In the genomic region with DNA sequence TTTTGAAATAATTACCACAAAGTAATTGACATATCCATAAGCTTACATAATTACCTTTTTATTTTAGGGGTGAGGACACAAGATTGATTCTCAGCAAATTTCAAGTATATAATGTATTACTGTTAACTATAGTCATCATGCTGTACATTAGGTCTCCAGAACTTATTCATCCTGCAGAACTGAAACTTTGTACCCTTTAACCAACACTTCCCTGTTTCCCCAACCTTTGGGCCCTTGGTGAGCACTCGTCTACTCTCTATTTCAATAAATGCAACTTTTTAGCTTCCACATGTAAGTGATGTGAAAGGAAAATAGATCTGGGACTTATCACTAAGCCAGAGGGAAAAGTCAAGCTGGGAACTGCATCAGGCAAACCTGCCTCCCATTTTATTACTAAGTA, we compare ENCODE assay signal across 1 cellular context.
TF ChIP-seq lines count a peak whose summit lies in the region.

No MANE protein-coding gene starts in this region.

TF ChIP-seq in GM12878, 131 proteins besides CTCF, POLR2A, EP300 and RAD21:
- no peak for TF ChIP-seq NR2C2 (IDR thresholded peaks at IDR 0.05; ENCODE audit: borderline replicate concordance, control insufficient read depth, insufficient read length, low read depth)
- TF ChIP-seq SPI1 (IDR thresholded peaks at IDR 0.05; ENCODE audit: borderline replicate concordance, insufficient read depth, low read depth, low read length), result 0 out of 2 replicates have a peak, but pooled peaks have one; percentile 3
- TF ChIP-seq BMI1 (IDR thresholded peaks at IDR 0.05; ENCODE audit: borderline replicate concordance), result no peak
